17 cellular contexts compared by ENCODE assay signal in the genomic region with DNA sequence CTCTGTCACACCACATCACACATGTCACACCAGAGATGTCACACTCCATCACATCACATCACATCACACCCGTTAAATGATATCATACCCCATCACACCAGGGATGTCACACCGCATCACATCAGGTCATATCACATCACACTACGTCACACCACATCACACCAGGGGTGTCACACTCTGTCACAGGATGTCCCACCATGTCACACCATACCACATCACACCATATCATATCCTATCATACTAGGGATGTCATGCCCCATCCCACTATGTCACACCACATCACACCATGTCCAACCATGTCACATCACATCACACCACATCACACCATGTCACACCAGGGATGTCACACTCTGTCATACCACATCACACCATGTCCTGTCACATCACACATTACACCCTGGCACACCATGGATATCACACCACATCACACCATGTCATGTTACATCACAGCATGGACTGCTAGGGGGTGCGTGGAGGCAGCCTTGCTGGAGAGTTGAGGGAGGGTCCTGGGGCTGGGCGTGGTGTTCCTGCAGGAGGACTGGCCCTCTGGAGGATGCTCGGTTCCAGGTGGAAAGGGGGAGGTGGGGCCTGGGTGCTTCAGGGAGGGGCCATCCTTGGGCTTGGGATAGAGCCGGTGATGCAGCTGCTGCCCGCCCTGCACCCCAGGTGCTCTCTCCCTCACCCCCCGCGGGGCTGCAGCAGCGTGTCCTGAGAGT.
"Had no signal": no experiment of that assay in that cellular context is flagged by ENCODE, and none has a peak within 500 bp of the region (broad histone marks: within the 10 kb centered on the region; RNA-seq: fewer than 3 reads in every experiment).

No MANE protein-coding gene starts in this region.

- H3K4me1 Mint-ChIP-seq: activated CD4-positive, alpha-beta T cell treated with anti-CD3 and anti-CD28 coated beads, Interleukin-2, amount 10 ng/mL, durations not matched to agents 24 days and 14 days; T-helper 17 cell; WTC11 had no signal

- H3K4me3 Mint-ChIP-seq: activated CD4-positive, alpha-beta T cell treated with anti-CD3 and anti-CD28 coated beads, Interleukin-2, amount 10 ng/mL, durations not matched to agents 24 days and 14 days; stimulated activated naive B cell treated with anti-CD40 and anti-IgM and Interleukin-4, amounts not matched to agents 10 μg/mL and 1 μg/mL and 100 μg/mL, for 72 hours; T-helper 17 cell; WTC11 had no signal

- ATAC-seq: stimulated activated naive B cell treated with anti-CD40 and anti-IgM and Interleukin-4, amounts not matched to agents 10 μg/mL and 1 μg/mL and 100 μg/mL, for 72 hours; T-helper 17 cell; WTC11 had no signal

- H3K4me3 ChIP-seq: lower lobe of right lung, thyroid gland had no signal

- H3K27me3 Mint-ChIP-seq: stimulated activated naive B cell treated with anti-CD40 and anti-IgM and Interleukin-4, amounts not matched to agents 10 μg/mL and 1 μg/mL and 100 μg/mL, for 72 hours; T-helper 17 cell had no signal

- H2AFZ ChIP-seq: parathyroid adenoma had no signal

- FAIRE-seq: frontal cortex had no signal

- DNase-seq: activated CD4-positive, alpha-beta T cell treated with anti-CD3 and anti-CD28 coated beads, Interleukin-2, amount 10 ng/mL, durations not matched to agents 24 days and 14 days; activated CD8-positive, alpha-beta memory T cell treated with anti-CD3 and anti-CD28 coated beads, Interleukin-2, amount 50 U/mL, for 48 hours; activated naive CD4-positive, alpha-beta T cell; anterior cingulate cortex; brain microvascular endothelial cell; cerebellar nuclear complex; effector CD8-positive, alpha-beta T cell; head of caudate nucleus; lower lobe of right lung; stimulated activated CD4-positive, alpha-beta T cell treated with anti-CD3 and anti-CD28 coated beads, Interleukin-4, amount 100 ng/mL, for 1 hour; stimulated activated naive B cell treated with anti-CD40 and anti-IgM and Interleukin-4, amounts not matched to agents 10 μg/mL and 1 μg/mL and 100 μg/mL, for 72 hours; T-helper 17 cell; thyroid gland had no signal

- H3K9ac ChIP-seq: parathyroid adenoma had no signal

- H3K9me3 ChIP-seq: lower lobe of right lung, thyroid gland had no signal

- H3K79me2 ChIP-seq: parathyroid adenoma had no signal

- H3K27ac Mint-ChIP-seq: activated CD4-positive, alpha-beta T cell treated with anti-CD3 and anti-CD28 coated beads, Interleukin-2, amount 10 ng/mL, durations not matched to agents 24 days and 14 days; T-helper 17 cell; WTC11 had no signal

- H3K27me3 ChIP-seq: brain microvascular endothelial cell, thyroid gland had no signal

- H3K27ac ChIP-seq: brain microvascular endothelial cell, epithelial cell of prostate, lower lobe of right lung, parathyroid adenoma, thyroid gland had no signal

- H3K36me3 ChIP-seq: brain microvascular endothelial cell, lower lobe of right lung, thyroid gland had no signal

- H3K4me1 ChIP-seq: lower lobe of right lung, parathyroid adenoma had no signal
